Comparison of ENCODE assay signal across 15 cellular contexts in the genomic region with DNA sequence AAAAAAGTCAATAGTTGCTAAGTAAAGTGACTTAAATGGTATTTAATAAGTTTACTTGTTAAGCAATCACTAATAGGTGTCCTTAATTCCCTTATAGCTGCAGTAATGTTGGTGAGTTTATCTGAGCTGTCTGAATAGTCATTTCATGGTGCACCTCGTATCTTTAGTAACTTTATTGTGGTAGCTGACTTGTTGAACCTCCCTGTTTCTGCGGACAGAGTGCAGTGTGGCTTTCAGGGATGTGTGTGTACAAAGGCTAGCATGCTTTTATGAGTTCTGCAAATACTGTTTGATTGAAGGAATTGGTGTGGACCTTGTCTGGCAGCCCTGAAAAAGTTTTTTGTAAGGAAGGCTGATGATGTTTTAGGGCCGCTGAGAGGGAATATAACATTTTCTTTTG. TPM values are rescaled to one million over a fixed set of nuclear protein-coding genes. Genes with fewer than 3 reads are reported as not detected.
DNase-seq lines count a peak whose midpoint lies in the region; ATAC-seq and TF ChIP-seq lines count a peak whose summit lies in the region.
"Had no signal": no experiment of that assay in that cellular context is flagged by ENCODE, and none has a peak within 500 bp of the region (broad histone marks: within the 10 kb centered on the region; RNA-seq: fewer than 3 reads in every experiment).

No MANE protein-coding gene starts in this region.

- H3K9me3 ChIP-seq in cardiac muscle cell (ENCODE audit: low read depth) (no peaks in the 10 kb centered on the region), heart left ventricle (no peaks in the 10 kb centered on the region), colonic mucosa (no peaks in the 10 kb centered on the region), mucosa of descending colon (no peaks in the 10 kb centered on the region), upper lobe of right lung (no peaks in the 10 kb centered on the region)
- H3K9me3 ChIP-seq: gastroesophageal sphincter, uterus had no signal

- H3K4me1 ChIP-seq in cardiac muscle cell (ENCODE audit: low read depth) (peaks cover 36% of the 10 kb centered on the region), heart left ventricle (peaks cover 5 to 26% (median 17%) of the 10 kb centered on the region in 12 donors), colonic mucosa (peaks cover 4% of the 10 kb centered on the region), mucosa of descending colon (ENCODE audit: low read depth) (peaks cover 16% of the 10 kb centered on the region), upper lobe of right lung (peaks cover 11% of the 10 kb centered on the region)
- H3K4me1 ChIP-seq: uterus had no signal

- 76 to 90% (median 82%) methylated on average over 3 of the region's 3 CpGs for WGBS in heart left ventricle, 4 donors

- no peaks in the 10 kb centered on the region for H3K36me3 ChIP-seq in cardiac muscle cell
- no peaks in the 10 kb centered on the region for H3K36me3 ChIP-seq in heart left ventricle
- H3K36me3 ChIP-seq in colonic mucosa, result no peaks in the 10 kb centered on the region
- no peaks in the 10 kb centered on the region for H3K36me3 ChIP-seq in mucosa of descending colon (ENCODE audit: low read depth)
- no peaks in the 10 kb centered on the region for H3K36me3 ChIP-seq in upper lobe of right lung
- H3K36me3 ChIP-seq: gastroesophageal sphincter, uterus had no signal

- intact Hi-C loops in heart left ventricle (cut with DNase I), result loop anchor here in 4 of 10 donors (10.0 kb wide), 2 partner anchors 149 to 269 kb away; no protein-coding TSS in a partner anchor
- intact Hi-C loops in colonic mucosa (cut with DNase I), result no loop called here
- intact Hi-C loops in mucosa of descending colon (cut with DNase I, micrococcal nuclease), result no loop called here
- intact Hi-C loops in upper lobe of right lung (cut with DNase I), result no loop called here
- intact Hi-C loops in Right ventricle myocardium inferior (cut with DNase I), result no loop called here

- ATAC-seq in heart left ventricle, result no peak
- peak; percentile 26 for ATAC-seq in mucosa of descending colon
- ATAC-seq in upper lobe of right lung, result no peak
- ATAC-seq in GM18498 (IDR thresholded peaks at IDR 0.05; ENCODE audit: unreplicated experiment), result no peak
- ATAC-seq in Right ventricle myocardium inferior, result no peak
- ATAC-seq: gastroesophageal sphincter; right cardiac atrium; stimulated activated effector memory CD8-positive, alpha-beta T cell treated with anti-CD3 and anti-CD28 coated beads, Interleukin-12 subunit alpha, Interleukin-12 subunit beta, amount 100 ng/mL, for 72 hours had no signal

- DNase-seq in cardiac muscle cell (ENCODE audit: low read depth in 1 of 2, low spot score in 1 of 2), result no peak
- no peak for DNase-seq in heart left ventricle
- peak; percentile 68 for DNase-seq in colonic mucosa
- DNase-seq in mucosa of descending colon, result peak in 2 of 3 donors; percentile 44 to 58
- no peak for DNase-seq in upper lobe of right lung
- no peak for DNase-seq in inferior parietal cortex (ENCODE audit: extremely low spot score)
- no peak for DNase-seq in Right ventricle myocardium inferior (ENCODE audit: missing footprints)
- DNase-seq: activated naive CD4-positive, alpha-beta T cell treated with anti-CD3 and anti-CD28 coated beads, Interleukin-2, amount 10 ng/mL, durations not matched to agents 7 days and 5 days; NCI-H446; PC-9; right cardiac atrium; uterus had no signal

- no peak overlapping the region for H3K27ac ChIP-seq in cardiac muscle cell
- no peak overlapping the region for H3K27ac ChIP-seq in heart left ventricle
- H3K27ac ChIP-seq in colonic mucosa, result peak overlapping the region; percentile 37
- no peak overlapping the region for H3K27ac ChIP-seq in upper lobe of right lung
- H3K27ac ChIP-seq: gastroesophageal sphincter, PC-9, uterus had no signal

- H3K9ac ChIP-seq in colonic mucosa (ENCODE audit: low read depth in 2 of 2, low read length in 2 of 2), result no peak overlapping the region

- no peak for TF ChIP-seq POLR2A in heart left ventricle (IDR thresholded peaks at IDR 0.05)

- TF ChIP-seq CTCF in cardiac muscle cell (IDR thresholded peaks at IDR 0.05; ENCODE audit: low read depth, low read length), result no peak
- TF ChIP-seq CTCF in heart left ventricle (IDR thresholded peaks at IDR 0.05), result no peak
- TF ChIP-seq CTCF in colonic mucosa (IDR thresholded peaks at IDR 0.05), result no peak
- no peak for TF ChIP-seq CTCF in mucosa of descending colon (IDR thresholded peaks at IDR 0.05)
- TF ChIP-seq CTCF in upper lobe of right lung (IDR thresholded peaks at IDR 0.05), result no peak

- H3K27me3 ChIP-seq in cardiac muscle cell (no peaks in the 10 kb centered on the region), heart left ventricle (peaks cover 0 to 9% (median 0%) of the 10 kb centered on the region in 9 donors), colonic mucosa (no peaks in the 10 kb centered on the region), upper lobe of right lung (no peaks in the 10 kb centered on the region)
- H3K27me3 ChIP-seq: gastroesophageal sphincter, uterus had no signal

- H3K4me3 ChIP-seq in cardiac muscle cell (peak overlapping the region; percentile 81), heart left ventricle (no peak overlapping the region), colonic mucosa (no peak overlapping the region), mucosa of descending colon (no peak overlapping the region), upper lobe of right lung (peak overlapping the region; percentile 57)
- H3K4me3 ChIP-seq: gastroesophageal sphincter had no signal

RNA-seq across cellular contexts. Expression of gene ZNRF3, which starts 2.6 kb away (rescaled TPM):
- total RNA-seq in cardiac muscle cell (35.4 and 40.4 TPM in 2 replicates), heart left ventricle (1 to 10 TPM; 5.3 to 9.2 (median 7.3) TPM), colonic mucosa (10 to 100 TPM in 1 of 2 donors, 1 to 10 TPM in 1; 5.9 to 12.2 TPM), mucosa of descending colon (10 to 100 TPM in 1 of 3 donors, 1 to 10 TPM in 2; 5.5 to 10.6 (median 5.8) TPM), upper lobe of right lung (15.8 TPM), Right ventricle myocardium inferior (5.4 TPM)
- polyA plus RNA-seq in cardiac muscle cell (23.8 and 25.5 TPM in 2 replicates), heart left ventricle (1 to 10 TPM; 1.8 to 6.2 TPM)

Comparison
In these comparisons a context has a peak if more than half of its experiments do, and no peak if none do; other contexts are left out.
1. H3K4me3 ChIP-seq: peak in cardiac muscle cell (single experiment) and upper lobe of right lung (single experiment); none in heart left ventricle (0 of 12), colonic mucosa (single experiment) and mucosa of descending colon (single experiment).
2. DNase-seq: peak in colonic mucosa (single experiment) and mucosa of descending colon (2 of 3); none in cardiac muscle cell (0 of 2), heart left ventricle (0 of 5), upper lobe of right lung (single experiment), inferior parietal cortex (single experiment) and Right ventricle myocardium inferior (single experiment).